Comparison of ENCODE assay signal across 9 cellular contexts in the genomic region with DNA sequence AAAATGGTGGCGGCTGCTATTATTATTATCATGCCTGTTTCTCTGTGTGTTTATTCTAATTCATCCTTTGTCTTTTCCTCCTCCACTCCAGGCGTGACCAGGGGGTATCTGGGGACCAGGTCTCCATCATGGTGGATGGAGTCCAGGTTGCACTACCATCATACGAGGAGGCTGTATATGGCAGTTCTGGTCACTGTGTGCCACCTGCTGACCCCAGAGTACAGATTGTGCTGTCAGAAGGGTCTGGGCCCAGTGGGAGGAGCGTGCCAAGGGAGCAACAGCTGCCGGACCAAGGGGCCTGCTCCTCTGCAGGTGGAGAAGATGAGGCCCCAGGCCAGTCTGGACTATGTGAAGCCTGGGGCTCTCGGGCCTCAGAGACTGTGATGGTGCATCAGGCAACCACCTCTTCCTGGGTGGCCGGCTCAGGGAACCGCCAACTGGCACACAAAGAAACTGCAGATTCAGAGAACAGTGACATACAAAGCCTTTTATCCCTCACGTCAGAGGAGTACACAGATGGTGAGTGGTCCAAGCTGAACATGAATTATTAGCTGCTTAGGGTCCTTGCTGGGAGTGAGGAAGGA. TPM values are rescaled to one million over a fixed set of nuclear protein-coding genes. Genes with fewer than 3 reads are reported as not detected.
DNase-seq lines count a peak whose midpoint lies in the region; ATAC-seq and TF ChIP-seq lines count a peak whose summit lies in the region.
"Had no signal": no experiment of that assay in that cellular context is flagged by ENCODE, and none has a peak within 500 bp of the region (broad histone marks: within the 10 kb centered on the region; RNA-seq: fewer than 3 reads in every experiment).

No MANE protein-coding gene starts in this region.

- no peaks in the 10 kb centered on the region for H3K9me3 ChIP-seq in Panc1 (ENCODE audit: control insufficient read depth, insufficient read depth, low read depth, low read length)
- no peaks in the 10 kb centered on the region for H3K9me3 ChIP-seq in effector memory CD4-positive, alpha-beta T cell (ENCODE audit: control insufficient read depth, low read length)

- in situ Hi-C loops in Panc1 (cut with HindIII; ENCODE audit: low pct_unique_long_range_greater_than_20kb, low sequenced_read_pairs): no loop called here
- in situ Hi-C loops in KBM-7 (cut with MboI; ENCODE audit: low pct_unique_long_range_greater_than_20kb, low sequenced_read_pairs): no loop called here

- H3K27me3 ChIP-seq in Panc1 (ENCODE audit: control insufficient read depth, insufficient read depth, low read length) (no peaks in the 10 kb centered on the region), dorsolateral prefrontal cortex (no peaks in the 10 kb centered on the region)
- H3K27me3 ChIP-seq in effector memory CD4-positive, alpha-beta T cell (replicated peaks; ENCODE audit: control insufficient read depth, insufficient read depth, low read length, poor library complexity, severe bottlenecking): no peaks in the 10 kb centered on the region

- H3K4me1 ChIP-seq in Panc1 (ENCODE audit: control insufficient read depth, insufficient read depth, low read length): no peaks in the 10 kb centered on the region
- peaks cover 14% of the 10 kb centered on the region for H3K4me1 ChIP-seq in effector memory CD4-positive, alpha-beta T cell (ENCODE audit: control insufficient read depth, insufficient read depth, low read length, poor library complexity, severe bottlenecking)

- no TSS peak for BruUV-seq in Panc1 (replicated peaks; lab: Mats Ljungman, UMichigan)

- POLR2A ChIA-PET in Panc1 (lab: Charles Lee): no interaction called here

- DNase-seq in activated effector memory CD4-positive, alpha-beta T cell treated with anti-CD3 and anti-CD28 coated beads, Interleukin-2, amount 50 U/mL, for 16 hours: peak; percentile 70
- no peak for DNase-seq in activated effector memory CD4-positive, alpha-beta T cell treated with Interleukin-2 at 50 U/mL for 16 hours
- no peak for DNase-seq in Panc1 (ENCODE audit: low read depth, low spot score)
- DNase-seq in dorsolateral prefrontal cortex: peak in 8 of 10 donors; percentile 33 to 68 (median 64)
- DNase-seq in stimulated activated CD4-positive, alpha-beta T cell treated with anti-CD3 and anti-CD28 coated beads, Interleukin-1b, Interleukin-23, amount 100 ng/mL, for 48 hours: peak; percentile 46
- no peak for DNase-seq in NCI-H128 (lab: John Stamatoyannopoulos, UW; ENCODE audit: unreplicated experiment)
- no peak for DNase-seq in effector memory CD4-positive, alpha-beta T cell
- no peak for DNase-seq in KBM-7

- CTCF ChIA-PET in Panc1 (lab: Charles Lee): no interaction called here

- H3K36me3 ChIP-seq in Panc1 (ENCODE audit: control insufficient read depth, insufficient read depth, low read length): no peaks in the 10 kb centered on the region
- H3K36me3 ChIP-seq in effector memory CD4-positive, alpha-beta T cell (ENCODE audit: control insufficient read depth, insufficient read depth, low read length): peaks cover 79% of the 10 kb centered on the region

- ATAC-seq in Panc1: peak; percentile 84

- peak; percentile 59 for TF ChIP-seq CTCF in Panc1 (IDR thresholded peaks at IDR 0.05)
- peak in 44 of 56 donors; percentile 18 to 65 (median 42) for TF ChIP-seq CTCF in dorsolateral prefrontal cortex (IDR thresholded peaks at IDR 0.05 in 54 of 56, conservative IDR thresholded peaks at IDR 0.05 in 2 of 56; ENCODE audit: low read depth in 1 of 56, partially characterized antibody in 56 of 56)

- intact Hi-C loops in Panc1 (cut with micrococcal nuclease; ENCODE audit: unreplicated experiment): no loop called here
- intact Hi-C loops in dorsolateral prefrontal cortex (cut with DNase I): loop anchor here in 1 of 2 donors (5.0 kb wide), 1 partner anchor 59 kb away; a partner anchor contains a TSS

- no peak overlapping the region for H3K4me3 ChIP-seq in Panc1 (ENCODE audit: low read depth in 2 of 2, low read length in 2 of 2)
- H3K4me3 ChIP-seq in dorsolateral prefrontal cortex: no peak overlapping the region
- no peak overlapping the region for H3K4me3 ChIP-seq in effector memory CD4-positive, alpha-beta T cell (ENCODE audit: insufficient read depth, low read depth, low read length, poor library complexity, severe bottlenecking)
- H3K4me3 ChIP-seq: skin epidermis had no signal

- H3K27ac ChIP-seq in Panc1 (ENCODE audit: low read length) (no peak overlapping the region), dorsolateral prefrontal cortex (peak overlapping the region in 55 of 59 donors; percentile 4 to 88 (median 67))
- no peak overlapping the region for H3K27ac ChIP-seq in effector memory CD4-positive, alpha-beta T cell (ENCODE audit: insufficient read depth, low read length, poor library complexity, severe bottlenecking)

RNA-seq across cellular contexts. Expression of a gene that starts 58.3 kb away (rescaled TPM):
- total RNA-seq in Panc1 (2021; ENCODE audit: unreplicated experiment): 154 TPM
- 164 TPM for polyA plus RNA-seq in Panc1 (2012; ENCODE audit: insufficient read length)
- 100 to 1,000 TPM; 348 to 822 (median 535) TPM for total RNA-seq in dorsolateral prefrontal cortex

Comparison
In these comparisons a context has a peak if more than half of its experiments do, and no peak if none do; other contexts are left out.
1. DNase-seq: peak in activated effector memory CD4-positive, alpha-beta T cell treated with anti-CD3 and anti-CD28 coated beads, Interleukin-2, amount 50 U/mL, for 16 hours (single experiment), dorsolateral prefrontal cortex (8 of 10) and stimulated activated CD4-positive, alpha-beta T cell treated with anti-CD3 and anti-CD28 coated beads, Interleukin-1b, Interleukin-23, amount 100 ng/mL, for 48 hours (single experiment); none in activated effector memory CD4-positive, alpha-beta T cell treated with Interleukin-2 at 50 U/mL for 16 hours (single experiment), Panc1 (single experiment), NCI-H128 (single experiment), effector memory CD4-positive, alpha-beta T cell (0 of 3) and KBM-7 (single experiment).
2. H3K27ac ChIP-seq: peak in dorsolateral prefrontal cortex (55 of 59); none in Panc1 (single experiment) and effector memory CD4-positive, alpha-beta T cell (single experiment).